In genomic region chr11:47998733-47999359, GRCh38 we compare ENCODE assay signal across 2 cellular contexts.
TF ChIP-seq lines count a peak whose summit lies in the region.

No MANE protein-coding gene starts in this region.

TF ChIP-seq in IMR-90, 13 proteins besides CTCF, POLR2A, EP300 and RAD21:
- TF ChIP-seq BHLHE40 (IDR thresholded peaks at IDR 0.05; ENCODE audit: low read depth, low read length) (no peak), NFE2L2 (IDR thresholded peaks at IDR 0.05; ENCODE audit: low read depth, low read length) (no peak)

TF ChIP-seq in K562, 482 proteins besides CTCF, POLR2A, EP300 and RAD21:
- TF ChIP-seq NFE2L1 (tag; IDR thresholded peaks at IDR 0.05; ENCODE audit: borderline replicate concordance, low read depth) (no peak), ILK (tag; IDR thresholded peaks at IDR 0.05; ENCODE audit: borderline replicate concordance, low read depth) (no peak), BRD9 (IDR thresholded peaks at IDR 0.05; ENCODE audit: low read depth, partially characterized antibody) (no peak), MLLT1 (IDR thresholded peaks at IDR 0.05) (0 out of 4 replicates have a peak, but pooled peaks of 1 of the 2 experiments have one; percentile 42), PTTG1 (tag; IDR thresholded peaks at IDR 0.05; ENCODE audit: low read depth) (no peak), SIN3A (IDR thresholded peaks at IDR 0.05; ENCODE audit: borderline replicate concordance in 2 of 2, control insufficient read depth in 1 of 2, low read depth in 2 of 2, low read length in 2 of 2) (no peak), ZBTB17 (CRISPR knock-in tag; IDR thresholded peaks at IDR 0.05) (peak; percentile 87), CHD7 (IDR thresholded peaks at IDR 0.05; ENCODE audit: low read depth, low read length) (no peak), IFI16 (CRISPR knock-in tag; IDR thresholded peaks at IDR 0.05) (no peak), SAP30 (IDR thresholded peaks at IDR 0.05; ENCODE audit: borderline replicate concordance, insufficient read depth, low read depth, low read length, poor library complexity, severe bottlenecking) (no peak), MEF2A (IDR thresholded peaks at IDR 0.05; ENCODE audit: control insufficient read depth, low read depth, low read length) (no peak), ZNF232 (CRISPR knock-in tag; IDR thresholded peaks at IDR 0.05) (no peak), SRSF9 (IDR thresholded peaks at IDR 0.05; ENCODE audit: borderline replicate concordance, low read depth, low read length) (no peak), ZNF23 (CRISPR knock-in tag; IDR thresholded peaks at IDR 0.05) (peak; percentile 92), ZNF263 (CRISPR knock-in tag; IDR thresholded peaks at IDR 0.05; ENCODE audit: borderline replicate concordance) (no peak), ZNF212 (CRISPR knock-in tag; IDR thresholded peaks at IDR 0.05) (no peak), ZNF316 (IDR thresholded peaks at IDR 0.05) (no peak), ZNF766 (CRISPR knock-in tag; conservative IDR thresholded peaks at IDR 0.05) (no peak)
- TF ChIP-seq, protein P1, sequence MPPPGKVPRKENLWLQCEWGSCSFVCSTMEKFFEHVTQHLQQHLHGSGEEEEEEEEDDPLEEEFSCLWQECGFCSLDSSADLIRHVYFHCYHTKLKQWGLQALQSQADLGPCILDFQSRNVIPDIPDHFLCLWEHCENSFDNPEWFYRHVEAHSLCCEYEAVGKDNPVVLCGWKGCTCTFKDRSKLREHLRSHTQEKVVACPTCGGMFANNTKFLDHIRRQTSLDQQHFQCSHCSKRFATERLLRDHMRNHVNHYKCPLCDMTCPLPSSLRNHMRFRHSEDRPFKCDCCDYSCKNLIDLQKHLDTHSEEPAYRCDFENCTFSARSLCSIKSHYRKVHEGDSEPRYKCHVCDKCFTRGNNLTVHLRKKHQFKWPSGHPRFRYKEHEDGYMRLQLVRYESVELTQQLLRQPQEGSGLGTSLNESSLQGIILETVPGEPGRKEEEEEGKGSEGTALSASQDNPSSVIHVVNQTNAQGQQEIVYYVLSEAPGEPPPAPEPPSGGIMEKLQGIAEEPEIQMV (tag; conservative IDR thresholded peaks at IDR 0.05; ENCODE audit: low read depth), result no peak
TF ChIP-seq in K562: peak in this region for 3.
